Comparison of ENCODE assay signal across 14 cellular contexts in the genomic region with DNA sequence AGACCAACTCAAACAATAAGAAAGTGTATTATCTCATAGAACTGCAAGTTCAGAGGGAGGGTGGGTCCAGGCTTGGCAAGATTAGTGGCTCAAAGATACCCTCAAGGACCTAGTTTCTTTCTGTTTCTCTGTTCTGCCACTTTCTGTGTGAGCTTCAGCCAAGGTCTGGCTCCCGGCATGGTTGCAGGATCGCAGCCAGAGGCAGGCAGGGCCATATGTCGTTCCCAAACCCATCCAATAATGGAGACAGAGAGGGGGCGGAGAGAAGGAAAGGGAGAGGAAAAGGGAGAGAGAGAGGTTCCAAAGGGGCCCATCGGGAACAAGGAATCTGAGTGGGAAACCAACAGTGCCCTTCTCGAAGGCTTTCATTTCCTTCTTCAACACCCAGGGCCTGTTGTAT.
A peak's percentile ranks its signal among the peaks of the same experiment; 100 is the strongest.
DNase-seq lines count a peak whose midpoint lies in the region; ATAC-seq and TF ChIP-seq lines count a peak whose summit lies in the region.
"Had no signal": no experiment of that assay in that cellular context is flagged by ENCODE, and none has a peak within 500 bp of the region (broad histone marks: within the 10 kb centered on the region; RNA-seq: fewer than 3 reads in every experiment).

No MANE protein-coding gene starts in this region.

- H3K9me2 ChIP-seq in PC-3 (replicated peaks; ENCODE audit: low read length): no peaks in the 10 kb centered on the region

- H4K20me1 ChIP-seq in PC-3 (ENCODE audit: low read length): no peaks in the 10 kb centered on the region

- no TSS peak for BruUV-seq in PC-3 (replicated peaks; lab: Mats Ljungman, UMichigan)

- POLR2A ChIA-PET in PC-3 (lab: Charles Lee; ENCODE audit: unreplicated experiment): no interaction called here
- POLR2A ChIA-PET in activated CD4-positive, alpha-beta T cell treated with anti-CD3 and anti-CD28 coated beads for 36 hours (lab: Charles Lee): no interaction called here

- peak overlapping the region; percentile 74 for H3K4me2 ChIP-seq in PC-3 (ENCODE audit: low read length)

- H2AFZ ChIP-seq in PC-3 (ENCODE audit: low read length): peak overlapping the region; percentile 24

- H3K79me2 ChIP-seq in PC-3 (ENCODE audit: low read length): no peaks in the 10 kb centered on the region

- no peaks in the 10 kb centered on the region for H3F3A ChIP-seq in PC-3 (ENCODE audit: low read length, unreplicated experiment)

- H3K9me3 ChIP-seq in PC-3 (ENCODE audit: low read length): no peaks in the 10 kb centered on the region
- H3K9me3 ChIP-seq in esophagus squamous epithelium: no peaks in the 10 kb centered on the region

- H3K27ac Mint-ChIP-seq in stimulated activated effector memory CD8-positive, alpha-beta T cell treated with anti-CD3 and anti-CD28 coated beads, Interleukin-12 subunit alpha, Interleukin-12 subunit beta, amount 100 ng/mL, for 72 hours: peak overlapping the region; percentile 33
- H3K27ac Mint-ChIP-seq in activated CD4-positive, alpha-beta T cell treated with anti-CD3 and anti-CD28 coated beads for 36 hours: no peak overlapping the region
- H3K27ac Mint-ChIP-seq: IgD-negative memory B cell had no signal

- H3K27me3 ChIP-seq in PC-3 (ENCODE audit: low read length) (no peaks in the 10 kb centered on the region), esophagus squamous epithelium (no peaks in the 10 kb centered on the region)

- TF ChIP-seq POLR2A in esophagus squamous epithelium (IDR thresholded peaks at IDR 0.05): no peak

- peaks cover 16% of the 10 kb centered on the region for H3K4me1 Mint-ChIP-seq in stimulated activated effector memory CD8-positive, alpha-beta T cell treated with anti-CD3 and anti-CD28 coated beads, Interleukin-12 subunit alpha, Interleukin-12 subunit beta, amount 100 ng/mL, for 72 hours
- peaks cover 19% of the 10 kb centered on the region for H3K4me1 Mint-ChIP-seq in activated CD4-positive, alpha-beta T cell treated with anti-CD3 and anti-CD28 coated beads for 36 hours

- H3K4me3 ChIP-seq in PC-3 (ENCODE audit: low read length) (no peak overlapping the region; the same call in 1 of the 2 replicates), esophagus squamous epithelium (peak overlapping the region in 1 of 4 donors; percentile 36)

- intact Hi-C loops in PC-3 (cut with micrococcal nuclease): loop anchor here (2.0 to 10.0 kb wide), 5 partner anchors 69 to 512 kb away; partner anchors contain the start of gene NCK2
- intact Hi-C loops in esophagus squamous epithelium (cut with DNase I): no loop called here
- intact Hi-C loops in activated CD4-positive, alpha-beta T cell treated with anti-CD3 and anti-CD28 coated beads for 36 hours (cut with DNase I, micrococcal nuclease): loop anchor here (1.0 to 10.0 kb wide), 9 partner anchors 163 to 519 kb away; no protein-coding TSS in a partner anchor

- ATAC-seq in PC-3: no peak
- no peak for ATAC-seq in stimulated activated effector memory CD8-positive, alpha-beta T cell treated with anti-CD3 and anti-CD28 coated beads, Interleukin-12 subunit alpha, Interleukin-12 subunit beta, amount 100 ng/mL, for 72 hours
- no peak for ATAC-seq in activated CD4-positive, alpha-beta T cell treated with anti-CD3 and anti-CD28 coated beads for 36 hours
- ATAC-seq: stimulated activated naive CD8-positive, alpha-beta T cell treated with anti-CD3 and anti-CD28 coated beads, Interleukin-15, Interleukin-2, amounts not matched to agents 100 U/mL and 50 U/mL, for 24 hours had no signal

- H3K27ac ChIP-seq in PC-3 (ENCODE audit: low read length) (no peak overlapping the region), esophagus squamous epithelium (peak overlapping the region; percentile 36 to 49 (median 42))
- H3K27ac ChIP-seq: 22Rv1 had no signal

- H3K4me1 ChIP-seq in PC-3 (ENCODE audit: insufficient read depth, low read length) (peaks cover 21% of the 10 kb centered on the region), esophagus squamous epithelium (peaks cover 16 to 43% (median 27%) of the 10 kb centered on the region in 3 donors)

- H3K9me3 Mint-ChIP-seq in stimulated activated effector memory CD8-positive, alpha-beta T cell treated with anti-CD3 and anti-CD28 coated beads, Interleukin-12 subunit alpha, Interleukin-12 subunit beta, amount 100 ng/mL, for 72 hours: no peaks in the 10 kb centered on the region
- no peaks in the 10 kb centered on the region for H3K9me3 Mint-ChIP-seq in activated CD4-positive, alpha-beta T cell treated with anti-CD3 and anti-CD28 coated beads for 36 hours (ENCODE audit: low read depth)
- H3K9me3 Mint-ChIP-seq: activated naive CD4-positive, alpha-beta T cell treated with anti-CD3 and anti-CD28 coated beads, Interleukin-2, amount 50 U/mL, for 24 hours; IgD-negative memory B cell; nephron progenitor cell had no signal

- 22 to 40% methylated on average over 5 to 6 of the region's 6 CpGs for WGBS in esophagus squamous epithelium, 2 donors

- DNase-seq in NCI-H2171 treated with DMSO at 0.1 percent for 48 hours (lab: John Stamatoyannopoulos, UW) (peak; percentile 12), NCI-H2171 (lab: John Stamatoyannopoulos, UW) (no peak), PC-3 (no peak), esophagus squamous epithelium (lab: John Stamatoyannopoulos, UW) (no peak), NCI-H1092 (lab: John Stamatoyannopoulos, UW) (no peak), NCI-H2081 (lab: John Stamatoyannopoulos, UW) (no peak)
- DNase-seq in stimulated activated effector memory CD8-positive, alpha-beta T cell treated with anti-CD3 and anti-CD28 coated beads, Interleukin-12 subunit alpha, Interleukin-12 subunit beta, amount 100 ng/mL, for 72 hours (ENCODE audit: low spot score in 2 of 2): no peak
- no peak for DNase-seq in activated CD4-positive, alpha-beta T cell treated with anti-CD3 and anti-CD28 coated beads for 36 hours
- DNase-seq: Calu3; nephron progenitor cell; stimulated activated naive CD8-positive, alpha-beta T cell treated with anti-CD3 and anti-CD28 coated beads, Interleukin-15, Interleukin-2, amounts not matched to agents 100 U/mL and 50 U/mL, for 24 hours had no signal

- H3K27me3 Mint-ChIP-seq in activated CD4-positive, alpha-beta T cell treated with anti-CD3 and anti-CD28 coated beads for 36 hours: peaks cover 5% of the 10 kb centered on the region
- H3K27me3 Mint-ChIP-seq: activated naive CD4-positive, alpha-beta T cell treated with anti-CD3 and anti-CD28 coated beads, Interleukin-2, amount 50 U/mL, for 24 hours had no signal

- no peak for TF ChIP-seq CTCF in PC-3 (conservative IDR thresholded peaks at IDR 0.05; ENCODE audit: low read depth, low read length)
- no peak for TF ChIP-seq CTCF in esophagus squamous epithelium (IDR thresholded peaks at IDR 0.05)

- no peak overlapping the region for H3K9ac ChIP-seq in PC-3 (ENCODE audit: low read length)

- H3K36me3 ChIP-seq in PC-3 (ENCODE audit: low read depth, low read length) (no peaks in the 10 kb centered on the region), esophagus squamous epithelium (no peaks in the 10 kb centered on the region)

- no peak overlapping the region for H3K4me3 Mint-ChIP-seq in stimulated activated effector memory CD8-positive, alpha-beta T cell treated with anti-CD3 and anti-CD28 coated beads, Interleukin-12 subunit alpha, Interleukin-12 subunit beta, amount 100 ng/mL, for 72 hours
- H3K4me3 Mint-ChIP-seq in activated CD4-positive, alpha-beta T cell treated with anti-CD3 and anti-CD28 coated beads for 36 hours: no peak overlapping the region
- H3K4me3 Mint-ChIP-seq: activated naive CD4-positive, alpha-beta T cell treated with anti-CD3 and anti-CD28 coated beads, Interleukin-2, amount 50 U/mL, for 24 hours; IgD-negative memory B cell; nephron progenitor cell had no signal

- CTCF ChIA-PET in PC-3 (lab: Charles Lee): no interaction called here
- CTCF ChIA-PET in activated CD4-positive, alpha-beta T cell treated with anti-CD3 and anti-CD28 coated beads for 36 hours (lab: Charles Lee): interaction anchor here (0.8 kb wide), 1 partner anchor 118 kb away, joined by 3 read pairs; no protein-coding TSS in a partner anchor

- H3K36me3 Mint-ChIP-seq in stimulated activated effector memory CD8-positive, alpha-beta T cell treated with anti-CD3 and anti-CD28 coated beads, Interleukin-12 subunit alpha, Interleukin-12 subunit beta, amount 100 ng/mL, for 72 hours: peaks cover 4% of the 10 kb centered on the region
- H3K36me3 Mint-ChIP-seq in activated CD4-positive, alpha-beta T cell treated with anti-CD3 and anti-CD28 coated beads for 36 hours (ENCODE audit: low read depth): no peaks in the 10 kb centered on the region
- H3K36me3 Mint-ChIP-seq: activated naive CD4-positive, alpha-beta T cell treated with anti-CD3 and anti-CD28 coated beads, Interleukin-2, amount 50 U/mL, for 24 hours; IgD-negative memory B cell had no signal
